Comparison of ENCODE assay signal across 8 cellular contexts in the genomic region with DNA sequence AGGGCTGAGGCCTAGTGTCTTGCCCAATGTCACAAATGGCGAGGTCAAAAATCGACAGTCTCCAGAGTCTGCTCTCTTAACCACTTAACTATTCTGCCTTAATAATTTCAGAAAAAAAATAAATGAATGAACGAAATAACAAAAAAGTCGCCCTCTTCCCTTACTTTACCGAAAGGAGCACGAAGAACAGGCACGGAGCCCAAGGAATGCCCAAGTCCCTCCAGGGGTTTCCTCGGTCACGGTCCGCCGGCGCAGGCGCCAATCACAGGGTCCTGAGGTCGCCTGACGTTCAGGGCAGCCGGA. TPM values are rescaled to one million over a fixed set of nuclear protein-coding genes. Genes with fewer than 3 reads are reported as not detected.
DNase-seq lines count a peak whose midpoint lies in the region; ATAC-seq and FAIRE-seq lines count a peak whose summit lies in the region.

No MANE protein-coding gene starts in this region.

- no peak for DNase-seq in activated naive CD8-positive, alpha-beta T cell treated with anti-CD3 and anti-CD28 coated beads, Interleukin-2, amount 50 U/mL, for 24 hours
- DNase-seq in immature natural killer cell (no peak), SW480 (ENCODE audit: low spot score) (no peak), frontal cortex (ENCODE audit: low spot score in 2 of 2) (no peak)

- peak; percentile 62 for ATAC-seq in GM18502 (IDR thresholded peaks at IDR 0.05; ENCODE audit: poor library complexity, unreplicated experiment)
- ATAC-seq in HG03097 (IDR thresholded peaks at IDR 0.05; ENCODE audit: low FRiP score, unreplicated experiment): peak; percentile 17
- peak; percentile 83 for ATAC-seq in activated naive CD8-positive, alpha-beta T cell treated with anti-CD3 and anti-CD28 coated beads, Interleukin-2, amount 50 U/mL, for 24 hours
- no peak for ATAC-seq in HG02623 (IDR thresholded peaks at IDR 0.05; ENCODE audit: unreplicated experiment)

- H3K9ac ChIP-seq in stomach smooth muscle (ENCODE audit: low read length in 2 of 2): peak overlapping the region; percentile 97 to 98

- peak overlapping the region; percentile 99 for H3K27ac Mint-ChIP-seq in activated naive CD8-positive, alpha-beta T cell treated with anti-CD3 and anti-CD28 coated beads, Interleukin-2, amount 50 U/mL, for 24 hours
- H3K27ac Mint-ChIP-seq in immature natural killer cell: peak overlapping the region; percentile 96 to 100 (median 99)

- H3K4me3 ChIP-seq in stomach smooth muscle (ENCODE audit: low read length in 2 of 2): peak overlapping the region; percentile 99 to 100

- peaks cover 23% of the 10 kb centered on the region for H3K4me1 ChIP-seq in stomach smooth muscle (ENCODE audit: control insufficient read depth, insufficient read depth, low read length)

- no peak for FAIRE-seq in frontal cortex (lab: Jason Lieb, UNC)

- peak overlapping the region; percentile 99 for H3K4me3 Mint-ChIP-seq in activated naive CD8-positive, alpha-beta T cell treated with anti-CD3 and anti-CD28 coated beads, Interleukin-2, amount 50 U/mL, for 24 hours
- peak overlapping the region; percentile 99 to 100 (median 100) for H3K4me3 Mint-ChIP-seq in immature natural killer cell

- peaks cover 50% of the 10 kb centered on the region for H3K4me1 Mint-ChIP-seq in activated naive CD8-positive, alpha-beta T cell treated with anti-CD3 and anti-CD28 coated beads, Interleukin-2, amount 50 U/mL, for 24 hours
- peaks cover 53 to 72% of the 10 kb centered on the region in 2 donors for H3K4me1 Mint-ChIP-seq in immature natural killer cell

- H3K9me3 Mint-ChIP-seq in activated naive CD8-positive, alpha-beta T cell treated with anti-CD3 and anti-CD28 coated beads, Interleukin-2, amount 50 U/mL, for 24 hours: no peaks in the 10 kb centered on the region
- H3K9me3 Mint-ChIP-seq in immature natural killer cell: no peaks in the 10 kb centered on the region

- peaks cover 25% of the 10 kb centered on the region for H3K36me3 Mint-ChIP-seq in activated naive CD8-positive, alpha-beta T cell treated with anti-CD3 and anti-CD28 coated beads, Interleukin-2, amount 50 U/mL, for 24 hours (ENCODE audit: low read depth)
- peaks cover 18 to 37% (median 19%) of the 10 kb centered on the region in 3 donors for H3K36me3 Mint-ChIP-seq in immature natural killer cell

- H3K27me3 ChIP-seq in stomach smooth muscle (ENCODE audit: control insufficient read depth in 1 of 2, insufficient read depth in 2 of 2, low read length in 2 of 2): no peaks in the 10 kb centered on the region

- peaks cover 2% of the 10 kb centered on the region for H3K27me3 Mint-ChIP-seq in activated naive CD8-positive, alpha-beta T cell treated with anti-CD3 and anti-CD28 coated beads, Interleukin-2, amount 50 U/mL, for 24 hours
- H3K27me3 Mint-ChIP-seq in immature natural killer cell (ENCODE audit: low read depth in 3 of 3): peaks cover 5 to 9% (median 8%) of the 10 kb centered on the region in 3 donors

- no peaks in the 10 kb centered on the region for H3K9me3 ChIP-seq in stomach smooth muscle (ENCODE audit: control insufficient read depth in 2 of 2, low read length in 2 of 2)

- H3K36me3 ChIP-seq in stomach smooth muscle (ENCODE audit: control insufficient read depth in 2 of 2, insufficient read depth in 2 of 2, low read length in 2 of 2): peaks cover 18 to 20% of the 10 kb centered on the region in 2 donors

- H3K27ac ChIP-seq in stomach smooth muscle (ENCODE audit: low read length): peak overlapping the region; percentile 93

RNA-seq across cellular contexts. Expression of a gene that starts 0.3 kb away (rescaled TPM):
- polyA plus RNA-seq in immature natural killer cell: 10 to 100 TPM; 16.1 to 26.5 (median 17.6) TPM
- total RNA-seq in frontal cortex: 24.5 TPM

RNA-seq across cellular contexts. Expression of a gene that starts 0.6 kb away (rescaled TPM):
- 10 to 100 TPM; 23.9 to 29.6 (median 27.6) TPM for polyA plus RNA-seq in immature natural killer cell
- 33.4 TPM for total RNA-seq in frontal cortex

RNA-seq across cellular contexts. Expression of a gene that starts 34.3 kb away (rescaled TPM):
- polyA plus RNA-seq in immature natural killer cell: 100 to 1,000 TPM in 1 of 3 donors, 10 to 100 TPM in 2; 89.9 to 125 (median 92.1) TPM
- 31.4 TPM for total RNA-seq in frontal cortex

RNA-seq across cellular contexts. Expression of a gene that starts 34.3 kb away (rescaled TPM):
- 1 to 10 TPM in 2 of 3 donors, not detected in 1; 1.1 to 2.9 TPM for polyA plus RNA-seq in immature natural killer cell
- 3.7 TPM for total RNA-seq in frontal cortex
